Comparison of ENCODE assay signal across 1 cellular context in the genomic region with DNA sequence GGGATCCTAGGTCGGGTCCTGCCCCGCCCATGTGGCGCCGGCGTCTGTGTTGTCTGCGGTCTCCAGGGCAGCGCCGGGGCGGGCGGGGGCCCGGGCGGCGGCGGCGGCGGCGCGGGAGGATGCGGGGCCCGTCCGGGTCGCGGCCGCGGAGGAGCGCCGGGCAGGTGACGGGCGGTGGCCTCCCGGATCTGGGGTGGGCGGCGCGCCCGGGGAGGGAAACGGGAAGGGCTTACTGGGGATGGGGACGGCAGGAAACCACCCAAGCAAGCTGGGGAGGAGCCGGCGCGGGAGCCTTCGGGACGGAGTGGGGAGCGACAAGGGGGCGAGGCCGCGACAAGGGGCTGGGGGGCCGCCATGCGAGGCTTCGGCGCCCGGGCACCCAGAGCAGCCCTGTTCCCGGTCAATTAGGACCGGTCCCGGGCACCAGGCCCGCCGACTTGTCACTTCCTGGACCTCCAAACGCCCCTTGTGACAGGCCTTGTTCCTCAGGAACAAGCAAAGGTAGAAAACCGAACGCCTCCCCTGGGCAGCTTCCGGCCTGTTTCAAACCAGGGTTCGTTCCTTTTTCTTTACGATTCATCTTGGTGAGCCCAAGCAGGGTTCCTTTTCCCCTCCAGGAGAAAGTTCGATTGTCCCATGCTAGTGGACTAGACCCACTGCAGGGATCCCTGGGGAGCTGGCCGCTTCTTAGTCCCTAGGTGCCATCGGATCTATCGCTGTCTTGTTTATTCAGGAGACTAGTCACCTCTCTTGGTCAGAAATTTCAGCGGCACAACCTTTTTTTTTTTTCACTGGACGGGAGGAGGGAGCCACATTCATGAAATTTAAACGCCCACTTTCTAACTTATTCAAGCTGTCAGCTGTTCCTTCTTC.
TF ChIP-seq lines count a peak whose summit lies in the region.

No MANE protein-coding gene starts in this region.

TF ChIP-seq in GM12878, 131 proteins besides CTCF, POLR2A, EP300 and RAD21 (continues in another document):
- TF ChIP-seq, protein P1, sequence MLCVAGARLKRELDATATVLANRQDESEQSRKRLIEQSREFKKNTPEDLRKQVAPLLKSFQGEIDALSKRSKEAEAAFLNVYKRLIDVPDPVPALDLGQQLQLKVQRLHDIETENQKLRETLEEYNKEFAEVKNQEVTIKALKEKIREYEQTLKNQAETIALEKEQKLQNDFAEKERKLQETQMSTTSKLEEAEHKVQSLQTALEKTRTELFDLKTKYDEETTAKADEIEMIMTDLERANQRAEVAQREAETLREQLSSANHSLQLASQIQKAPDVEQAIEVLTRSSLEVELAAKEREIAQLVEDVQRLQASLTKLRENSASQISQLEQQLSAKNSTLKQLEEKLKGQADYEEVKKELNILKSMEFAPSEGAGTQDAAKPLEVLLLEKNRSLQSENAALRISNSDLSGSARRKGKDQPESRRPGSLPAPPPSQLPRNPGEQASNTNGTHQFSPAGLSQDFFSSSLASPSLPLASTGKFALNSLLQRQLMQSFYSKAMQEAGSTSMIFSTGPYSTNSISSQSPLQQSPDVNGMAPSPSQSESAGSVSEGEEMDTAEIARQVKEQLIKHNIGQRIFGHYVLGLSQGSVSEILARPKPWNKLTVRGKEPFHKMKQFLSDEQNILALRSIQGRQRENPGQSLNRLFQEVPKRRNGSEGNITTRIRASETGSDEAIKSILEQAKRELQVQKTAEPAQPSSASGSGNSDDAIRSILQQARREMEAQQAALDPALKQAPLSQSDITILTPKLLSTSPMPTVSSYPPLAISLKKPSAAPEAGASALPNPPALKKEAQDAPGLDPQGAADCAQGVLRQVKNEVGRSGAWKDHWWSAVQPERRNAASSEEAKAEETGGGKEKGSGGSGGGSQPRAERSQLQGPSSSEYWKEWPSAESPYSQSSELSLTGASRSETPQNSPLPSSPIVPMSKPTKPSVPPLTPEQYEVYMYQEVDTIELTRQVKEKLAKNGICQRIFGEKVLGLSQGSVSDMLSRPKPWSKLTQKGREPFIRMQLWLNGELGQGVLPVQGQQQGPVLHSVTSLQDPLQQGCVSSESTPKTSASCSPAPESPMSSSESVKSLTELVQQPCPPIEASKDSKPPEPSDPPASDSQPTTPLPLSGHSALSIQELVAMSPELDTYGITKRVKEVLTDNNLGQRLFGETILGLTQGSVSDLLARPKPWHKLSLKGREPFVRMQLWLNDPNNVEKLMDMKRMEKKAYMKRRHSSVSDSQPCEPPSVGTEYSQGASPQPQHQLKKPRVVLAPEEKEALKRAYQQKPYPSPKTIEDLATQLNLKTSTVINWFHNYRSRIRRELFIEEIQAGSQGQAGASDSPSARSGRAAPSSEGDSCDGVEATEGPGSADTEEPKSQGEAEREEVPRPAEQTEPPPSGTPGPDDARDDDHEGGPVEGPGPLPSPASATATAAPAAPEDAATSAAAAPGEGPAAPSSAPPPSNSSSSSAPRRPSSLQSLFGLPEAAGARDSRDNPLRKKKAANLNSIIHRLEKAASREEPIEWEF (IDR thresholded peaks at IDR 0.05; ENCODE audit: insufficient replicate concordance, low read depth, low read length): peak; percentile 12
- TF ChIP-seq ZBED1 (IDR thresholded peaks at IDR 0.05; ENCODE audit: borderline replicate concordance) (no peak), ZZZ3 (IDR thresholded peaks at IDR 0.05; ENCODE audit: control insufficient read depth, insufficient read length, low read depth) (no peak), RUNX3 (IDR thresholded peaks at IDR 0.05; ENCODE audit: low read length) (peak; percentile 1; the same call in 1 of the 2 replicates), POLR2AphosphoS2 (IDR thresholded peaks at IDR 0.05; ENCODE audit: low read depth, low read length) (0 out of 2 replicates have a peak, but pooled peaks have one; percentile 34), DPF2 (IDR thresholded peaks at IDR 0.05) (peak; percentile 50; the same call in 1 of the 2 replicates), ATF7 (IDR thresholded peaks at IDR 0.05; ENCODE audit: low read depth) (no peak), EED (IDR thresholded peaks at IDR 0.05; ENCODE audit: low read depth) (peak; percentile 58), POLR2AphosphoS5 (IDR thresholded peaks at IDR 0.05; ENCODE audit: low read length) (no peak), NR2F1 (conservative IDR thresholded peaks at IDR 0.05) (no peak), SMAD1 (IDR thresholded peaks at IDR 0.05; ENCODE audit: low read depth, partially characterized antibody) (peak; percentile 63), CEBPB (IDR thresholded peaks at IDR 0.05; ENCODE audit: borderline replicate concordance in 1 of 2, low read depth in 2 of 2, low read length in 2 of 2) (no peak), ZNF207 (IDR thresholded peaks at IDR 0.05; ENCODE audit: borderline replicate concordance) (0 out of 2 replicates have a peak, but pooled peaks have one; percentile 59), ZNF384 (IDR thresholded peaks at IDR 0.05; ENCODE audit: borderline replicate concordance, low read depth, low read length) (peak; percentile 98), YY1 (IDR thresholded peaks at IDR 0.05; ENCODE audit: low read depth, low read length) (0 out of 2 replicates have a peak, but pooled peaks have one; percentile 10), PAX8 (IDR thresholded peaks at IDR 0.05) (no peak), IKZF2 (IDR thresholded peaks at IDR 0.05) (peak in 1 of 2 experiments; percentile 40; a peak in 2 of 4 replicates), ETV6 (conservative IDR thresholded peaks at IDR 0.05 in 1 of 2, IDR thresholded peaks at IDR 0.05 in 1 of 2; ENCODE audit: borderline replicate concordance in 1 of 2, low read depth in 1 of 2) (no peak), MEF2B (IDR thresholded peaks at IDR 0.05; ENCODE audit: partially characterized antibody, poor library complexity, severe bottlenecking) (peak; percentile 61), SUZ12 (IDR thresholded peaks at IDR 0.05; ENCODE audit: unreplicated experiment) (peak; percentile 7), SIN3A (IDR thresholded peaks at IDR 0.05; ENCODE audit: low read depth, low read length) (no peak), NBN (IDR thresholded peaks at IDR 0.05) (0 out of 2 replicates have a peak, but pooled peaks have one; percentile 65), HDGF (IDR thresholded peaks at IDR 0.05) (no peak)
- TF ChIP-seq, protein P2, sequence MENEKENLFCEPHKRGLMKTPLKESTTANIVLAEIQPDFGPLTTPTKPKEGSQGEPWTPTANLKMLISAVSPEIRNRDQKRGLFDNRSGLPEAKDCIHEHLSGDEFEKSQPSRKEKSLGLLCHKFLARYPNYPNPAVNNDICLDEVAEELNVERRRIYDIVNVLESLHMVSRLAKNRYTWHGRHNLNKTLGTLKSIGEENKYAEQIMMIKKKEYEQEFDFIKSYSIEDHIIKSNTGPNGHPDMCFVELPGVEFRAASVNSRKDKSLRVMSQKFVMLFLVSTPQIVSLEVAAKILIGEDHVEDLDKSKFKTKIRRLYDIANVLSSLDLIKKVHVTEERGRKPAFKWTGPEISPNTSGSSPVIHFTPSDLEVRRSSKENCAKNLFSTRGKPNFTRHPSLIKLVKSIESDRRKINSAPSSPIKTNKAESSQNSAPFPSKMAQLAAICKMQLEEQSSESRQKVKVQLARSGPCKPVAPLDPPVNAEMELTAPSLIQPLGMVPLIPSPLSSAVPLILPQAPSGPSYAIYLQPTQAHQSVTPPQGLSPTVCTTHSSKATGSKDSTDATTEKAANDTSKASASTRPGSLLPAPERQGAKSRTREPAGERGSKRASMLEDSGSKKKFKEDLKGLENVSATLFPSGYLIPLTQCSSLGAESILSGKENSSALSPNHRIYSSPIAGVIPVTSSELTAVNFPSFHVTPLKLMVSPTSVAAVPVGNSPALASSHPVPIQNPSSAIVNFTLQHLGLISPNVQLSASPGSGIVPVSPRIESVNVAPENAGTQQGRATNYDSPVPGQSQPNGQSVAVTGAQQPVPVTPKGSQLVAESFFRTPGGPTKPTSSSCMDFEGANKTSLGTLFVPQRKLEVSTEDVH (IDR thresholded peaks at IDR 0.05; ENCODE audit: low read depth, partially characterized antibody): peak; percentile 26
- TF ChIP-seq, protein P3, sequence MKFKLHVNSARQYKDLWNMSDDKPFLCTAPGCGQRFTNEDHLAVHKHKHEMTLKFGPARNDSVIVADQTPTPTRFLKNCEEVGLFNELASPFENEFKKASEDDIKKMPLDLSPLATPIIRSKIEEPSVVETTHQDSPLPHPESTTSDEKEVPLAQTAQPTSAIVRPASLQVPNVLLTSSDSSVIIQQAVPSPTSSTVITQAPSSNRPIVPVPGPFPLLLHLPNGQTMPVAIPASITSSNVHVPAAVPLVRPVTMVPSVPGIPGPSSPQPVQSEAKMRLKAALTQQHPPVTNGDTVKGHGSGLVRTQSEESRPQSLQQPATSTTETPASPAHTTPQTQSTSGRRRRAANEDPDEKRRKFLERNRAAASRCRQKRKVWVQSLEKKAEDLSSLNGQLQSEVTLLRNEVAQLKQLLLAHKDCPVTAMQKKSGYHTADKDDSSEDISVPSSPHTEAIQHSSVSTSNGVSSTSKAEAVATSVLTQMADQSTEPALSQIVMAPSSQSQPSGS (IDR thresholded peaks at IDR 0.05; ENCODE audit: low read length): no peak
- TF ChIP-seq, protein P4, sequence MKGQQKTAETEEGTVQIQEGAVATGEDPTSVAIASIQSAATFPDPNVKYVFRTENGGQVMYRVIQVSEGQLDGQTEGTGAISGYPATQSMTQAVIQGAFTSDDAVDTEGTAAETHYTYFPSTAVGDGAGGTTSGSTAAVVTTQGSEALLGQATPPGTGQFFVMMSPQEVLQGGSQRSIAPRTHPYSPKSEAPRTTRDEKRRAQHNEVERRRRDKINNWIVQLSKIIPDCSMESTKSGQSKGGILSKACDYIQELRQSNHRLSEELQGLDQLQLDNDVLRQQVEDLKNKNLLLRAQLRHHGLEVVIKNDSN (IDR thresholded peaks at IDR 0.05; ENCODE audit: borderline replicate concordance, extremely low read length, insufficient read depth, low read depth, low read length): no peak
- TF ChIP-seq, protein P5, sequence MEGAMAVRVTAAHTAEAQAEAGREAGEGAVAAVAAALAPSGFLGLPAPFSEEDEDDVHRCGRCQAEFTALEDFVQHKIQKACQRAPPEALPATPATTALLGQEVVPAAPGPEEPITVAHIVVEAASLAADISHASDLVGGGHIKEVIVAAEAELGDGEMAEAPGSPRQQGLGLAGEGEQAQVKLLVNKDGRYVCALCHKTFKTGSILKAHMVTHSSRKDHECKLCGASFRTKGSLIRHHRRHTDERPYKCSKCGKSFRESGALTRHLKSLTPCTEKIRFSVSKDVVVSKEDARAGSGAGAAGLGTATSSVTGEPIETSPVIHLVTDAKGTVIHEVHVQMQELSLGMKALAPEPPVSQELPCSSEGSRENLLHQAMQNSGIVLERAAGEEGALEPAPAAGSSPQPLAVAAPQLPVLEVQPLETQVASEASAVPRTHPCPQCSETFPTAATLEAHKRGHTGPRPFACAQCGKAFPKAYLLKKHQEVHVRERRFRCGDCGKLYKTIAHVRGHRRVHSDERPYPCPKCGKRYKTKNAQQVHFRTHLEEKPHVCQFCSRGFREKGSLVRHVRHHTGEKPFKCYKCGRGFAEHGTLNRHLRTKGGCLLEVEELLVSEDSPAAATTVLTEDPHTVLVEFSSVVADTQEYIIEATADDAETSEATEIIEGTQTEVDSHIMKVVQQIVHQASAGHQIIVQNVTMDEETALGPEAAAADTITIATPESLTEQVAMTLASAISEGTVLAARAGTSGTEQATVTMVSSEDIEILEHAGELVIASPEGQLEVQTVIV (IDR thresholded peaks at IDR 0.05; ENCODE audit: borderline replicate concordance, partially characterized antibody): peak; percentile 36
- TF ChIP-seq, protein P6, sequence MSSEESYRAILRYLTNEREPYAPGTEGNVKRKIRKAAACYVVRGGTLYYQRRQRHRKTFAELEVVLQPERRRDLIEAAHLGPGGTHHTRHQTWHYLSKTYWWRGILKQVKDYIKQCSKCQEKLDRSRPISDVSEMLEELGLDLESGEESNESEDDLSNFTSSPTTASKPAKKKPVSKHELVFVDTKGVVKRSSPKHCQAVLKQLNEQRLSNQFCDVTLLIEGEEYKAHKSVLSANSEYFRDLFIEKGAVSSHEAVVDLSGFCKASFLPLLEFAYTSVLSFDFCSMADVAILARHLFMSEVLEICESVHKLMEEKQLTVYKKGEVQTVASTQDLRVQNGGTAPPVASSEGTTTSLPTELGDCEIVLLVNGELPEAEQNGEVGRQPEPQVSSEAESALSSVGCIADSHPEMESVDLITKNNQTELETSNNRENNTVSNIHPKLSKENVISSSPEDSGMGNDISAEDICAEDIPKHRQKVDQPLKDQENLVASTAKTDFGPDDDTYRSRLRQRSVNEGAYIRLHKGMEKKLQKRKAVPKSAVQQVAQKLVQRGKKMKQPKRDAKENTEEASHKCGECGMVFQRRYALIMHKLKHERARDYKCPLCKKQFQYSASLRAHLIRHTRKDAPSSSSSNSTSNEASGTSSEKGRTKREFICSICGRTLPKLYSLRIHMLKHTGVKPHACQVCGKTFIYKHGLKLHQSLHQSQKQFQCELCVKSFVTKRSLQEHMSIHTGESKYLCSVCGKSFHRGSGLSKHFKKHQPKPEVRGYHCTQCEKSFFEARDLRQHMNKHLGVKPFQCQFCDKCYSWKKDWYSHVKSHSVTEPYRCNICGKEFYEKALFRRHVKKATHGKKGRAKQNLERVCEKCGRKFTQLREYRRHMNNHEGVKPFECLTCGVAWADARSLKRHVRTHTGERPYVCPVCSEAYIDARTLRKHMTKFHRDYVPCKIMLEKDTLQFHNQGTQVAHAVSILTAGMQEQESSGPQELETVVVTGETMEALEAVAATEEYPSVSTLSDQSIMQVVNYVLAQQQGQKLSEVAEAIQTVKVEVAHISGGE (CRISPR knock-in tag; IDR thresholded peaks at IDR 0.05): no peak
- TF ChIP-seq, protein P7, sequence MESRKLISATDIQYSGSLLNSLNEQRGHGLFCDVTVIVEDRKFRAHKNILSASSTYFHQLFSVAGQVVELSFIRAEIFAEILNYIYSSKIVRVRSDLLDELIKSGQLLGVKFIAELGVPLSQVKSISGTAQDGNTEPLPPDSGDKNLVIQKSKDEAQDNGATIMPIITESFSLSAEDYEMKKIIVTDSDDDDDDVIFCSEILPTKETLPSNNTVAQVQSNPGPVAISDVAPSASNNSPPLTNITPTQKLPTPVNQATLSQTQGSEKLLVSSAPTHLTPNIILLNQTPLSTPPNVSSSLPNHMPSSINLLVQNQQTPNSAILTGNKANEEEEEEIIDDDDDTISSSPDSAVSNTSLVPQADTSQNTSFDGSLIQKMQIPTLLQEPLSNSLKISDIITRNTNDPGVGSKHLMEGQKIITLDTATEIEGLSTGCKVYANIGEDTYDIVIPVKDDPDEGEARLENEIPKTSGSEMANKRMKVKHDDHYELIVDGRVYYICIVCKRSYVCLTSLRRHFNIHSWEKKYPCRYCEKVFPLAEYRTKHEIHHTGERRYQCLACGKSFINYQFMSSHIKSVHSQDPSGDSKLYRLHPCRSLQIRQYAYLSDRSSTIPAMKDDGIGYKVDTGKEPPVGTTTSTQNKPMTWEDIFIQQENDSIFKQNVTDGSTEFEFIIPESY (IDR thresholded peaks at IDR 0.05): no peak
- TF ChIP-seq, protein P8, sequence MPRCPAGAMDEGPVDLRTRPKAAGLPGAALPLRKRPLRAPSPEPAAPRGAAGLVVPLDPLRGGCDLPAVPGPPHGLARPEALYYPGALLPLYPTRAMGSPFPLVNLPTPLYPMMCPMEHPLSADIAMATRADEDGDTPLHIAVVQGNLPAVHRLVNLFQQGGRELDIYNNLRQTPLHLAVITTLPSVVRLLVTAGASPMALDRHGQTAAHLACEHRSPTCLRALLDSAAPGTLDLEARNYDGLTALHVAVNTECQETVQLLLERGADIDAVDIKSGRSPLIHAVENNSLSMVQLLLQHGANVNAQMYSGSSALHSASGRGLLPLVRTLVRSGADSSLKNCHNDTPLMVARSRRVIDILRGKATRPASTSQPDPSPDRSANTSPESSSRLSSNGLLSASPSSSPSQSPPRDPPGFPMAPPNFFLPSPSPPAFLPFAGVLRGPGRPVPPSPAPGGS (IDR thresholded peaks at IDR 0.05; ENCODE audit: borderline replicate concordance, insufficient read depth, low read depth, low read length, poor library complexity, severe bottlenecking): no peak
